In the genomic region with DNA sequence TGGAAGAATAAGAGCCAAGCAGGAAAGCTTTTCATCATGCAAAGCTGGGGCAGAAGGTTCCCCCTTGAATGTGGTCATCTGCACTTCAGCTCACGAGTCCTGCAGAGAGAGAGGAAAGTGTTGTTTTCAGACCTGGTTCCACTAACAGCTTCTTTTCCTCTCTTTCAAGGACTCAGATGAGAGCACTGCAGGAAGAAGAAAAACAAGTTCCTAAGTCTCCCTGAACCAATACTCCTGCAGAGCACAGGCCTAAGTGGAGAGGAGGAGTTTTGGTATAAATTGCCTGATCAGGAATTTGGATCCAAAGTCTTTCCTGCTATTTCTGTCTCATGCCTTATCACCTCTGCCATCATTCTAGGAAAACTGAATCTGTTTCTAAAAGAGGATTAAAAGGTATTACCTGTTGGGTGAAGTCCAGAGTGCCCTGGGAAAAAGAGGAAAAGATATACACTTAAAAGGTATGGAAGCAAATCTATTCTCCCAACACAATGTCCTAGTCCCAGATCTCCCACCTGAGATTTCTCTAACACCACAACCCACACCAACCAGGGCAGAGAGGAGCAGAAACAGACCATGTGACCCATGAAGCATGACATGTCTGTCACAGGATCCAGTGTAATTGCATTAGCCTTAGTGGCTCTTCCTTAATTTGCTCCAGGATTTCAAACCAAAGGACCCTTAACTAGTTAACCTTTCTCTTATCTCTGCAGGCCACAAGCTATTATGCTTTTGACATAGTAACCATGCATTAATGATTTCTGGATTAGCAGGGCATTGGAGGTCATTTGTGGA, we compare ENCODE assay signal across 18 cellular contexts. TPM values are rescaled to one million over a fixed set of nuclear protein-coding genes. Genes with fewer than 3 reads are reported as not detected.
"Had no signal": no experiment of that assay in that cellular context is flagged by ENCODE, and none has a peak within 500 bp of the region (broad histone marks: within the 10 kb centered on the region; RNA-seq: fewer than 3 reads in every experiment).

No MANE protein-coding gene starts in this region.

- DNase-seq: effector memory CD8-positive, alpha-beta T cell; gastrocnemius medialis; glutamatergic neuron; kidney; left cardiac atrium; mammary epithelial cell; mucosa of descending colon; natural killer cell; nucleus accumbens; ovary; right cardiac atrium; small intestine; stimulated activated CD4-positive, alpha-beta T cell treated with anti-CD3 and anti-CD28 coated beads, Interleukin-12 subunit alpha, Interleukin-12 subunit beta, amount 100 ng/mL, for 4 hours had no signal

- H3K27ac Mint-ChIP-seq: natural killer cell; progenitor cell of endocrine pancreas; stimulated activated naive CD8-positive, alpha-beta T cell treated with anti-CD3 and anti-CD28 coated beads, Interleukin-15, Interleukin-2, amounts not matched to agents 100 ng/mL and 50 ng/mL, for 24 hours had no signal

- H3K27me3 Mint-ChIP-seq: effector memory CD8-positive, alpha-beta T cell; stimulated activated naive CD8-positive, alpha-beta T cell treated with anti-CD3 and anti-CD28 coated beads, Interleukin-15, Interleukin-2, amounts not matched to agents 100 ng/mL and 50 ng/mL, for 24 hours had no signal

- ATAC-seq: effector memory CD8-positive, alpha-beta T cell; gastrocnemius medialis; left cardiac atrium; mucosa of descending colon; natural killer cell; right cardiac atrium had no signal

- FAIRE-seq: kidney, small intestine had no signal

- H3K36me3 Mint-ChIP-seq: natural killer cell had no signal

- H3K9me3 Mint-ChIP-seq: effector memory CD8-positive, alpha-beta T cell; natural killer cell; neural crest cell; stimulated activated naive CD8-positive, alpha-beta T cell treated with anti-CD3 and anti-CD28 coated beads, Interleukin-15, Interleukin-2, amounts not matched to agents 100 ng/mL and 50 ng/mL, for 24 hours had no signal

- H3K4me3 Mint-ChIP-seq: effector memory CD8-positive, alpha-beta T cell; natural killer cell; neural crest cell; stimulated activated naive CD8-positive, alpha-beta T cell treated with anti-CD3 and anti-CD28 coated beads, Interleukin-15, Interleukin-2, amounts not matched to agents 100 ng/mL and 50 ng/mL, for 24 hours had no signal

RNA-seq across cellular contexts. Expression of gene HLA-DRB5, which starts 12.2 kb away (rescaled TPM):
- total RNA-seq: fibroblast of villous mesenchyme, mammary epithelial cell, neural crest cell, temporal lobe had no signal
